ENCODE assay signal across 18 cellular contexts in the genomic region with DNA sequence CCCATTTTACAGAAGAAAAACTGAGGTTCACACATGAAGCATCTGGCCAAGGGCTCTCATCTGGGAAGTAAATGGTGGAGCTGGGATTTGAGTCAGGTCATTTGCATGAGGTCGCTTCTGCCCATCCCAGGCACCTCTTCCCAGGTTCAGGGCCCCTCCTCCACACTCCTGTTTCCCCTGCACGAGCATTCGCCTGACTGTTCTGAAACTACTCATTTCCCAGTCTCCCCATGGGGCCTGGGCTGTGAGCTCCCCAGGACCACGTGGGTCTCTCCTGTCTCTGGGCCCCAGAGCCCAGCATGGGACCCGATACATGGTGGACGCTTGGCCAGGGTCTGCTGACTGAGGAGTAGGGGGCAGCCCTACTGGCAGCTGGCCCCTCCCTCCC.
DNase-seq lines count a peak whose midpoint lies in the region; ATAC-seq and TF ChIP-seq lines count a peak whose summit lies in the region.
"Had no signal": no experiment of that assay in that cellular context is flagged by ENCODE, and none has a peak within 500 bp of the region (broad histone marks: within the 10 kb centered on the region; RNA-seq: fewer than 3 reads in every experiment).

No MANE protein-coding gene starts in this region.

- CTCF ChIA-PET in activated CD8-positive, alpha-beta memory T cell treated with anti-CD3 and anti-CD28 coated beads, Interleukin-2, amount 10 ng/mL, durations not matched to agents 7 days and 5 days (lab: Charles Lee), result no interaction called here
- CTCF ChIA-PET in activated CD4-positive, alpha-beta memory T cell treated with anti-CD3 and anti-CD28 coated beads, Interleukin-2, amount 10 ng/mL, durations not matched to agents 7 days and 5 days (lab: Charles Lee), result interaction anchor here (2.1 kb wide), 1 partner anchor 18 kb away, joined by 6 read pairs; no protein-coding TSS in a partner anchor

- no peaks in the 10 kb centered on the region for H3K36me3 Mint-ChIP-seq in activated CD8-positive, alpha-beta memory T cell treated with anti-CD3 and anti-CD28 coated beads, Interleukin-2, amount 10 ng/mL, durations not matched to agents 7 days and 5 days
- H3K36me3 Mint-ChIP-seq in glutamatergic neuron (ENCODE audit: unreplicated experiment), result no peaks in the 10 kb centered on the region
- H3K36me3 Mint-ChIP-seq in activated CD4-positive, alpha-beta memory T cell treated with anti-CD3 and anti-CD28 coated beads, Interleukin-2, amount 10 ng/mL, durations not matched to agents 7 days and 5 days (ENCODE audit: low read depth), result no peaks in the 10 kb centered on the region
- H3K36me3 Mint-ChIP-seq: CD4-positive, CD25-positive, alpha-beta regulatory T cell; CD8-positive, alpha-beta memory T cell had no signal

- H3K4me3 Mint-ChIP-seq in activated CD8-positive, alpha-beta memory T cell treated with anti-CD3 and anti-CD28 coated beads, Interleukin-2, amount 10 ng/mL, durations not matched to agents 7 days and 5 days, result no peak overlapping the region
- no peak overlapping the region for H3K4me3 Mint-ChIP-seq in glutamatergic neuron (ENCODE audit: unreplicated experiment)
- no peak overlapping the region for H3K4me3 Mint-ChIP-seq in activated CD4-positive, alpha-beta memory T cell treated with anti-CD3 and anti-CD28 coated beads, Interleukin-2, amount 10 ng/mL, durations not matched to agents 7 days and 5 days
- H3K4me3 Mint-ChIP-seq: CD4-positive, CD25-positive, alpha-beta regulatory T cell; CD8-positive, alpha-beta memory T cell had no signal

- DNase-seq in activated CD8-positive, alpha-beta memory T cell treated with anti-CD3 and anti-CD28 coated beads, Interleukin-2, amount 10 ng/mL, durations not matched to agents 7 days and 5 days, result peak; percentile 33
- DNase-seq in activated CD8-positive, alpha-beta memory T cell treated with anti-CD3 and anti-CD28 coated beads for 24 hours, result no peak
- no peak for DNase-seq in glutamatergic neuron
- peak; percentile 68 for DNase-seq in osteoblast (ENCODE audit: insufficient read length, low spot score, missing footprints)
- no peak for DNase-seq in left lobe of liver (ENCODE audit: low spot score)
- no peak for DNase-seq in stimulated activated CD4-positive, alpha-beta T cell treated with anti-CD3 and anti-CD28 coated beads, Interleukin-4, amount 100 ng/mL, for 1 hour
- DNase-seq in activated CD4-positive, alpha-beta memory T cell treated with anti-CD3 and anti-CD28 coated beads, Interleukin-2, amount 10 ng/mL, durations not matched to agents 7 days and 5 days, result no peak
- DNase-seq: 8988T; CD4-positive, CD25-positive, alpha-beta regulatory T cell; CD8-positive, alpha-beta memory T cell; COR-L47; DMS 273 treated with DMSO at 0.1 percent for 48 hours; DMS53; DND-41; EL had no signal

- H2AFZ ChIP-seq in osteoblast (ENCODE audit: low read length), result no peak overlapping the region

- H3K36me3 ChIP-seq in osteoblast (ENCODE audit: insufficient read depth, low read length), result no peaks in the 10 kb centered on the region
- H3K36me3 ChIP-seq: BLaER1 treated with 17β-estradiol and CSF1 and Interleukin-3, amounts not matched to agents 10 nM and 100 nM; HAP-1 had no signal

- H4K20me1 ChIP-seq in osteoblast (ENCODE audit: insufficient read depth, low read length), result no peaks in the 10 kb centered on the region
- H4K20me1 ChIP-seq: BLaER1 treated with 17β-estradiol and CSF1 and Interleukin-3, amounts not matched to agents 10 nM and 100 nM had no signal

- ATAC-seq in activated CD8-positive, alpha-beta memory T cell treated with anti-CD3 and anti-CD28 coated beads, Interleukin-2, amount 10 ng/mL, durations not matched to agents 7 days and 5 days, result no peak
- ATAC-seq in left lobe of liver, result no peak
- ATAC-seq: GM12878 had no signal

- peaks cover under 1% of the 10 kb centered on the region for H3K27me3 Mint-ChIP-seq in activated CD8-positive, alpha-beta memory T cell treated with anti-CD3 and anti-CD28 coated beads, Interleukin-2, amount 10 ng/mL, durations not matched to agents 7 days and 5 days
- H3K27me3 Mint-ChIP-seq in glutamatergic neuron (ENCODE audit: unreplicated experiment), result peaks cover 9% of the 10 kb centered on the region
- peaks cover 3% of the 10 kb centered on the region for H3K27me3 Mint-ChIP-seq in activated CD4-positive, alpha-beta memory T cell treated with anti-CD3 and anti-CD28 coated beads, Interleukin-2, amount 10 ng/mL, durations not matched to agents 7 days and 5 days

- H3K27ac ChIP-seq in osteoblast (ENCODE audit: low read depth, low read length), result no peak overlapping the region
- H3K27ac ChIP-seq: BLaER1 treated with 17β-estradiol and CSF1 and Interleukin-3, amounts not matched to agents 10 nM and 100 nM had no signal

- H3K4me1 Mint-ChIP-seq in activated CD8-positive, alpha-beta memory T cell treated with anti-CD3 and anti-CD28 coated beads, Interleukin-2, amount 10 ng/mL, durations not matched to agents 7 days and 5 days, result no peaks in the 10 kb centered on the region
- H3K4me1 Mint-ChIP-seq in glutamatergic neuron (ENCODE audit: low read depth, unreplicated experiment), result peaks cover 28% of the 10 kb centered on the region
- H3K4me1 Mint-ChIP-seq in activated CD4-positive, alpha-beta memory T cell treated with anti-CD3 and anti-CD28 coated beads, Interleukin-2, amount 10 ng/mL, durations not matched to agents 7 days and 5 days, result no peaks in the 10 kb centered on the region
- H3K4me1 Mint-ChIP-seq: CD4-positive, CD25-positive, alpha-beta regulatory T cell; CD8-positive, alpha-beta memory T cell had no signal

- H3K9me3 ChIP-seq in osteoblast (ENCODE audit: low read depth, low read length), result no peaks in the 10 kb centered on the region
- H3K9me3 ChIP-seq: BLaER1 treated with 17β-estradiol and CSF1 and Interleukin-3, amounts not matched to agents 10 nM and 100 nM; HAP-1 had no signal

- H3K9me3 Mint-ChIP-seq in activated CD8-positive, alpha-beta memory T cell treated with anti-CD3 and anti-CD28 coated beads, Interleukin-2, amount 10 ng/mL, durations not matched to agents 7 days and 5 days (ENCODE audit: low read depth), result no peaks in the 10 kb centered on the region
- H3K9me3 Mint-ChIP-seq in glutamatergic neuron (ENCODE audit: unreplicated experiment), result peaks cover 4% of the 10 kb centered on the region
- no peaks in the 10 kb centered on the region for H3K9me3 Mint-ChIP-seq in activated CD4-positive, alpha-beta memory T cell treated with anti-CD3 and anti-CD28 coated beads, Interleukin-2, amount 10 ng/mL, durations not matched to agents 7 days and 5 days

- no peaks in the 10 kb centered on the region for H3K4me1 ChIP-seq in osteoblast (ENCODE audit: insufficient read depth, low read length)
- H3K4me1 ChIP-seq: HAP-1 had no signal

- peaks cover under 1% of the 10 kb centered on the region for H3K27me3 ChIP-seq in osteoblast (ENCODE audit: insufficient read depth, low read length)
- H3K27me3 ChIP-seq: BLaER1 treated with 17β-estradiol and CSF1 and Interleukin-3, amounts not matched to agents 10 nM and 100 nM had no signal

- H3K27ac Mint-ChIP-seq in activated CD8-positive, alpha-beta memory T cell treated with anti-CD3 and anti-CD28 coated beads, Interleukin-2, amount 10 ng/mL, durations not matched to agents 7 days and 5 days, result no peak overlapping the region
- H3K27ac Mint-ChIP-seq in glutamatergic neuron (ENCODE audit: unreplicated experiment), result peak overlapping the region; percentile 84
- H3K27ac Mint-ChIP-seq in activated CD4-positive, alpha-beta memory T cell treated with anti-CD3 and anti-CD28 coated beads, Interleukin-2, amount 10 ng/mL, durations not matched to agents 7 days and 5 days, result no peak overlapping the region
- H3K27ac Mint-ChIP-seq: CD8-positive, alpha-beta memory T cell had no signal

- no peaks in the 10 kb centered on the region for H3K79me2 ChIP-seq in osteoblast (ENCODE audit: insufficient read depth, low read length)

- no peak overlapping the region for H3K4me2 ChIP-seq in osteoblast (ENCODE audit: insufficient read depth, low read length)

- TF ChIP-seq CTCF in glutamatergic neuron (IDR thresholded peaks at IDR 0.05; ENCODE audit: partially characterized antibody, unreplicated experiment) (no peak), osteoblast (IDR thresholded peaks at IDR 0.05; ENCODE audit: extremely low read depth, low read depth, low read length) (no peak)

- POLR2A ChIA-PET in activated CD4-positive, alpha-beta memory T cell treated with anti-CD3 and anti-CD28 coated beads, Interleukin-2, amount 10 ng/mL, durations not matched to agents 7 days and 5 days (lab: Charles Lee), result no interaction called here

- no peak overlapping the region for H3K4me3 ChIP-seq in osteoblast (ENCODE audit: insufficient read depth, low read length)
- H3K4me3 ChIP-seq: BLaER1 treated with 17β-estradiol and CSF1 and Interleukin-3, amounts not matched to agents 10 nM and 100 nM; GM12878; HAP-1 had no signal

Comparison
In these comparisons a context has a peak if more than half of its experiments do, and no peak if none do; other contexts are left out.
1. DNase-seq: peak in activated CD8-positive, alpha-beta memory T cell treated with anti-CD3 and anti-CD28 coated beads, Interleukin-2, amount 10 ng/mL, durations not matched to agents 7 days and 5 days (single experiment) and osteoblast (single experiment); none in activated CD8-positive, alpha-beta memory T cell treated with anti-CD3 and anti-CD28 coated beads for 24 hours (single experiment), glutamatergic neuron (single experiment), left lobe of liver (single experiment), stimulated activated CD4-positive, alpha-beta T cell treated with anti-CD3 and anti-CD28 coated beads, Interleukin-4, amount 100 ng/mL, for 1 hour (single experiment) and activated CD4-positive, alpha-beta memory T cell treated with anti-CD3 and anti-CD28 coated beads, Interleukin-2, amount 10 ng/mL, durations not matched to agents 7 days and 5 days (single experiment).